1 cellular context compared by ENCODE assay signal in the genomic region with DNA sequence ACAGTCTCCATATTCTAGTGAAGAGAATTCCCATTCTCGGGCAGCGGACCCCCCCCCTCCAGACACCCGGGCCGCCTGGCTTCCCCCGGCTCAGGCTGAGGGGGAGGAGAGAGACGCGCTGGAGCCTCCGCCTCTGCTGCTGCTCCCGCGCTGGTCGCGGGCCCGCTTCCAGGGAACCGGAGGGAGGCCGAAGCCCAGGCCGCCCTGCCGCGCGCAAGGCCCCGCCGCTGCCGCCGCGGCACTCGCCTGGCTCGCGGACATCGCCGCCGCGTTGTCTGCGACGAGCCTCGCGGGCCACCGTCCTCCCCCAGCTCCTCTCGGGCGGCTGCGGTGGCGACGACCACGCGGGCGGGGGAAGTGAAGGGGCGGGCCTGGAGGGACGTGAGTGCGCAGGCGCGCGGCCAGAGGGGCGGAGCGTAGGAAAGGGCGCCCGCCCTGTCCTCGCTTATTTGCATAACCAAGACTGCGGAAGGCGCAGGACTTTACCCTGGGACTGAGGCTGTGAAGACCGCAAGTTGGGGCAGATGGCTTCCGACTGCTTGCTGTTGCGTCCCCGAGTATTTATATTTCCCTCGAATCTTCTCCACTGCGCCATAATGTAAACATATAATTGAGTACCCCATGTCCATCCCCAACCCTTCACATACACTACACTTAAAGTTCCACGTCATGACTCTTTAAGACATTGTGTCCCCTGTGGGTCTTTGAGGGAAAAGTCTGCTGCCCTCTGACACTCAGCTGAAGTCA.
TF ChIP-seq lines count a peak whose summit lies in the region.

A gene with protein sequence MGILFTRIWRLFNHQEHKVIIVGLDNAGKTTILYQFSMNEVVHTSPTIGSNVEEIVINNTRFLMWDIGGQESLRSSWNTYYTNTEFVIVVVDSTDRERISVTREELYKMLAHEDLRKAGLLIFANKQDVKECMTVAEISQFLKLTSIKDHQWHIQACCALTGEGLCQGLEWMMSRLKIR (minus strand): TSS at position 279 of the 747 bp plus-strand sequence. CDS start 245 bp downstream, at position 34.

TF ChIP-seq in HepG2, 621 proteins besides CTCF, POLR2A, EP300 and RAD21 (continued from another document and continues in another):
- TF ChIP-seq ZNF646 (CRISPR knock-in tag; IDR thresholded peaks at IDR 0.05): no peak; the same call in 1 of the 2 replicates
- peak; percentile 91 for TF ChIP-seq POGZ (CRISPR knock-in tag; IDR thresholded peaks at IDR 0.05)
- TF ChIP-seq REST (IDR thresholded peaks at IDR 0.05; ENCODE audit: borderline replicate concordance in 1 of 2, low read depth in 1 of 2, low read length in 2 of 2): 0 out of 4 replicates have a peak, but pooled peaks of 1 of the 2 experiments have one; percentile 55
- TF ChIP-seq SAP130 (CRISPR knock-in tag; IDR thresholded peaks at IDR 0.05; ENCODE audit: low read depth): peak; percentile 90
- TF ChIP-seq ATAD3A (CRISPR knock-in tag; IDR thresholded peaks at IDR 0.05): no peak
- TF ChIP-seq ZNF879 (CRISPR knock-in tag; IDR thresholded peaks at IDR 0.05): no peak
- TF ChIP-seq ZFP62 (CRISPR knock-in tag; IDR thresholded peaks at IDR 0.05): no peak
- TF ChIP-seq, protein P1, sequence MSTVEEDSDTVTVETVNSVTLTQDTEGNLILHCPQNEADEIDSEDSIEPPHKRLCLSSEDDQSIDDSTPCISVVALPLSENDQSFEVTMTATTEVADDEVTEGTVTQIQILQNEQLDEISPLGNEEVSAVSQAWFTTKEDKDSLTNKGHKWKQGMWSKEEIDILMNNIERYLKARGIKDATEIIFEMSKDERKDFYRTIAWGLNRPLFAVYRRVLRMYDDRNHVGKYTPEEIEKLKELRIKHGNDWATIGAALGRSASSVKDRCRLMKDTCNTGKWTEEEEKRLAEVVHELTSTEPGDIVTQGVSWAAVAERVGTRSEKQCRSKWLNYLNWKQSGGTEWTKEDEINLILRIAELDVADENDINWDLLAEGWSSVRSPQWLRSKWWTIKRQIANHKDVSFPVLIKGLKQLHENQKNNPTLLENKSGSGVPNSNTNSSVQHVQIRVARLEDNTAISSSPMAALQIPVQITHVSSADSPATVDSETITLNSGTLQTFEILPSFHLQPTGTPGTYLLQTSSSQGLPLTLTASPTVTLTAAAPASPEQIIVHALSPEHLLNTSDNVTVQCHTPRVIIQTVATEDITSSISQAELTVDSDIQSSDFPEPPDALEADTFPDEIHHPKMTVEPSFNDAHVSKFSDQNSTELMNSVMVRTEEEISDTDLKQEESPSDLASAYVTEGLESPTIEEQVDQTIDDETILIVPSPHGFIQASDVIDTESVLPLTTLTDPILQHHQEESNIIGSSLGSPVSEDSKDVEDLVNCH (CRISPR knock-in tag; IDR thresholded peaks at IDR 0.05): no peak
- no peak for TF ChIP-seq AKNA (CRISPR knock-in tag; IDR thresholded peaks at IDR 0.05; ENCODE audit: borderline replicate concordance)
- TF ChIP-seq ZBTB1 (CRISPR knock-in tag; IDR thresholded peaks at IDR 0.05; ENCODE audit: borderline replicate concordance): no peak
- no peak for TF ChIP-seq ZNF670 (CRISPR knock-in tag; IDR thresholded peaks at IDR 0.05; ENCODE audit: borderline replicate concordance)
- no peak for TF ChIP-seq ARID3A (IDR thresholded peaks at IDR 0.05; ENCODE audit: low read depth, low read length)
- TF ChIP-seq ZNF772 (CRISPR knock-in tag; IDR thresholded peaks at IDR 0.05): peak; percentile 93; the same call in 1 of the 2 replicates
- TF ChIP-seq POLR2AphosphoS2 (IDR thresholded peaks at IDR 0.05; ENCODE audit: low read depth, low read length): peak; percentile 79; the same call in 1 of the 2 replicates
- TF ChIP-seq JARID2 (CRISPR knock-in tag; IDR thresholded peaks at IDR 0.05; ENCODE audit: insufficient replicate concordance): no peak
- TF ChIP-seq ZNF160 (CRISPR knock-in tag; IDR thresholded peaks at IDR 0.05): peak; percentile 76; the same call in 1 of the 2 replicates
- peak; percentile 57; the same call in 1 of the 2 replicates for TF ChIP-seq ZFP82 (CRISPR knock-in tag; IDR thresholded peaks at IDR 0.05; ENCODE audit: borderline replicate concordance)
- TF ChIP-seq AHR (CRISPR knock-in tag; IDR thresholded peaks at IDR 0.05): 0 out of 2 replicates have a peak, but pooled peaks have one; percentile 5
- peak; percentile 99 for TF ChIP-seq ZNF263 (CRISPR knock-in tag; IDR thresholded peaks at IDR 0.05)
- TF ChIP-seq ZNF256 (CRISPR knock-in tag; conservative IDR thresholded peaks at IDR 0.05): peak; percentile 50; the same call in 1 of the 2 replicates
- TF ChIP-seq ZMAT3 (CRISPR knock-in tag; conservative IDR thresholded peaks at IDR 0.05): no peak
- TF ChIP-seq ELF1 (CRISPR knock-in tag; IDR thresholded peaks at IDR 0.05): peak; percentile 90
- 0 out of 2 replicates have a peak, but pooled peaks have one; percentile 8 for TF ChIP-seq ZBTB8A (CRISPR knock-in tag; IDR thresholded peaks at IDR 0.05; ENCODE audit: borderline replicate concordance, low read depth)
- TF ChIP-seq ISL2 (CRISPR knock-in tag; IDR thresholded peaks at IDR 0.05): no peak; the same call in 1 of the 2 replicates
- peak; percentile 58; the same call in 1 of the 2 replicates for TF ChIP-seq FOXA3 (CRISPR knock-in tag; IDR thresholded peaks at IDR 0.05)
- TF ChIP-seq CCDC6 (CRISPR knock-in tag; IDR thresholded peaks at IDR 0.05): peak; percentile 92
- peak; percentile 98 for TF ChIP-seq ASH2L (IDR thresholded peaks at IDR 0.05; ENCODE audit: insufficient read length, low read depth, low read length)
- no peak for TF ChIP-seq MTF2 (CRISPR knock-in tag; IDR thresholded peaks at IDR 0.05; ENCODE audit: borderline replicate concordance)
- TF ChIP-seq ZNF224 (CRISPR knock-in tag; IDR thresholded peaks at IDR 0.05): peak; percentile 11; the same call in 1 of the 2 replicates
- TF ChIP-seq FUBP1 (CRISPR knock-in tag; IDR thresholded peaks at IDR 0.05; ENCODE audit: borderline replicate concordance): no peak
- TF ChIP-seq DR1 (CRISPR knock-in tag; IDR thresholded peaks at IDR 0.05): peak; percentile 82; the same call in 1 of the 2 replicates
